ENCODE assay signal across 9 cellular contexts in the genomic region with DNA sequence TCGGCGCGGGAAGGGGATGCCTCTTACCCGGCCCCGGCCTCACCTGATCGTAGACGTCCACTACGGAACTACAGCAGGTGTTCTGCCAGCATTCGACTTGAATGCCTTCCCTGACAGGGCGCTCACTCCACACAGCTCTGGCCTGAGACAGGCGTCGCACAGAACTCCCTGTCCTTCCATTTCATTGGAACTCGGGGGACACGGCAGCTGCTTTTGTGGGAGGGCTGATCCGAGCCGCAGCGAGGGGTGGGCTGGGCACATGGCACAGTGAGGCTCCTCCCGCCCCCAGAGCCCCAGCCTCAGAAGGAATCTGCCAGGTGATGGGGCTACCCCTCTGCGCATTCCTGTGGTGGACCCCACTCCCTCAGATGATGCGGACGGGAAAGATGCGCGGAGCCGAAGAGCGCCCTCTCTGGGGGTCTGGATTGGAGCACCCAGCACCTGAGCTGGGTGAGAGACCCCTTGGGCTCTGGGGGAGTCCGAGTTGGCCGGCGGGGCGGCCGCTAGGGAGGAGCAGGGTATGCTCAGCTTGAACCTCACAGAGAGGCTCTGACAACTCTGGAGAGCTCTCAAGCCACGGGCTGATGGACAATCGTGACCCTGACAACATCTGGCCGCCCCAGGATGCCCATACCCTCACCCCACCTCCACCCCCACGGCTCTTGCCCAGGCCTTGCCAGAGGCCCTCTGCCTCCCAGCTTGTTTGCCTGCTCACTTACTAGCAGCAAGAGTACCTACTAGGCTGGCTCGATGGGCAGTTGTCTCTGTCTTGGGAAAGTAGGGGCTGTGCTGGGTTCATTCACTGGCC. TPM values are rescaled to one million over a fixed set of nuclear protein-coding genes. Genes with fewer than 3 reads are reported as not detected.
DNase-seq lines count a peak whose midpoint lies in the region; ATAC-seq and TF ChIP-seq lines count a peak whose summit lies in the region.
"Had no signal": no experiment of that assay in that cellular context is flagged by ENCODE, and none has a peak within 500 bp of the region (broad histone marks: within the 10 kb centered on the region; RNA-seq: fewer than 3 reads in every experiment).

No MANE protein-coding gene starts in this region.

- H3K9me3 Mint-ChIP-seq in activated T-helper 2 cell treated with anti-CD3 and anti-CD28 coated beads, Interferon-gamma antibody, Interleukin-2, Interleukin-4, amounts not matched to agents 10 μg/mL and 5 μg/mL and 100 μg/mL, durations not matched to agents 14 hours and 24 hours and 36 hours, result no peaks in the 10 kb centered on the region
- no peaks in the 10 kb centered on the region for H3K9me3 Mint-ChIP-seq in stimulated activated memory B cell treated with anti-CD40 and anti-IgM and Interleukin-4, amounts not matched to agents 10 μg/mL and 1 μg/mL and 100 μg/mL, for 72 hours

- no peak overlapping the region for H3K27ac Mint-ChIP-seq in activated T-helper 2 cell treated with anti-CD3 and anti-CD28 coated beads, Interferon-gamma antibody, Interleukin-2, Interleukin-4, amounts not matched to agents 10 μg/mL and 5 μg/mL and 100 μg/mL, durations not matched to agents 14 hours and 24 hours and 36 hours
- H3K27ac Mint-ChIP-seq in stimulated activated memory B cell treated with anti-CD40 and anti-IgM and Interleukin-4, amounts not matched to agents 10 μg/mL and 1 μg/mL and 100 μg/mL, for 72 hours, result no peak overlapping the region

- H3K79me2 ChIP-seq in smooth muscle cell (ENCODE audit: low read depth), result no peaks in the 10 kb centered on the region

- H3K27me3 Mint-ChIP-seq in activated T-helper 2 cell treated with anti-CD3 and anti-CD28 coated beads, Interferon-gamma antibody, Interleukin-2, Interleukin-4, amounts not matched to agents 10 μg/mL and 5 μg/mL and 100 μg/mL, durations not matched to agents 14 hours and 24 hours and 36 hours (ENCODE audit: low read depth), result peaks cover 37% of the 10 kb centered on the region
- H3K27me3 Mint-ChIP-seq in stimulated activated memory B cell treated with anti-CD40 and anti-IgM and Interleukin-4, amounts not matched to agents 10 μg/mL and 1 μg/mL and 100 μg/mL, for 72 hours, result peaks cover 30% of the 10 kb centered on the region

- intact Hi-C loops in activated T-helper 2 cell treated with anti-CD3 and anti-CD28 coated beads, Interferon-gamma antibody, Interleukin-2, Interleukin-4, amounts not matched to agents 10 μg/mL and 5 μg/mL and 100 μg/mL, durations not matched to agents 14 hours and 24 hours and 36 hours (cut with micrococcal nuclease), result no loop called here

- no peaks in the 10 kb centered on the region for H4K20me1 ChIP-seq in smooth muscle cell (ENCODE audit: low read depth)

- WGBS in smooth muscle cell (ENCODE audit: low lambda C conversion rate), result 43% methylated on average over 28 of the region's 35 CpGs

- peak overlapping the region; percentile 66 for H3K4me3 ChIP-seq in HUES6 (ENCODE audit: low read depth, low read length)
- peak overlapping the region; percentile 59 for H3K4me3 ChIP-seq in iPS-15b (ENCODE audit: low read depth, low read length)
- no peak overlapping the region for H3K4me3 ChIP-seq in smooth muscle cell

- H3K9me3 ChIP-seq in HUES6 (ENCODE audit: control insufficient read depth, insufficient read depth, low read depth, low read length) (no peaks in the 10 kb centered on the region), iPS-15b (ENCODE audit: control insufficient read depth, insufficient read depth, low read length) (no peaks in the 10 kb centered on the region), smooth muscle cell (replicated peaks; ENCODE audit: low read depth) (no peaks in the 10 kb centered on the region)

- H3K4me1 ChIP-seq in HUES6 (ENCODE audit: control insufficient read depth, insufficient read depth, low read length) (peaks cover 16% of the 10 kb centered on the region), iPS-15b (ENCODE audit: control insufficient read depth, insufficient read depth, low read length) (peaks cover 5% of the 10 kb centered on the region), smooth muscle cell (ENCODE audit: low read depth) (no peaks in the 10 kb centered on the region)

- H3K27me3 ChIP-seq in HUES6 (ENCODE audit: control insufficient read depth, insufficient read depth, low read length) (peaks cover 63% of the 10 kb centered on the region), iPS-15b (ENCODE audit: control insufficient read depth, insufficient read depth, low read length) (peaks cover 46% of the 10 kb centered on the region), smooth muscle cell (ENCODE audit: low read depth) (peaks cover 81% of the 10 kb centered on the region)

- no peak for DNase-seq in activated T-helper 2 cell treated with anti-CD3 and anti-CD28 coated beads, Interferon-gamma antibody, Interleukin-2, Interleukin-4, amounts not matched to agents 10 μg/mL and 5 μg/mL and 100 μg/mL, durations not matched to agents 14 hours and 24 hours and 36 hours (ENCODE audit: low spot score)
- no peak for DNase-seq in smooth muscle cell (lab: John Stamatoyannopoulos, UW; ENCODE audit: unreplicated experiment)
- no peak for DNase-seq in AG08395 (ENCODE audit: low spot score)
- no peak for DNase-seq in T-helper 9 cell
- DNase-seq in DMS 273 treated with DMSO at 0.1 percent for 48 hours (lab: John Stamatoyannopoulos, UW), result no peak

- H3K36me3 ChIP-seq in HUES6 (ENCODE audit: control insufficient read depth, insufficient read depth, low read length) (no peaks in the 10 kb centered on the region), iPS-15b (ENCODE audit: control insufficient read depth, insufficient read depth, low read length) (no peaks in the 10 kb centered on the region), smooth muscle cell (ENCODE audit: low read depth) (no peaks in the 10 kb centered on the region)

- H2AFZ ChIP-seq in smooth muscle cell (ENCODE audit: low read depth), result no peak overlapping the region

- H3K9ac ChIP-seq in HUES6 (ENCODE audit: low read length) (no peak overlapping the region), iPS-15b (ENCODE audit: low read depth, low read length) (no peak overlapping the region), smooth muscle cell (ENCODE audit: low read depth) (no peak overlapping the region)

- no peak overlapping the region for H3K27ac ChIP-seq in HUES6 (ENCODE audit: low read depth, low read length)
- no peak overlapping the region for H3K27ac ChIP-seq in smooth muscle cell (ENCODE audit: low read depth)

- H3K4me3 Mint-ChIP-seq in activated T-helper 2 cell treated with anti-CD3 and anti-CD28 coated beads, Interferon-gamma antibody, Interleukin-2, Interleukin-4, amounts not matched to agents 10 μg/mL and 5 μg/mL and 100 μg/mL, durations not matched to agents 14 hours and 24 hours and 36 hours (ENCODE audit: low read depth), result peak overlapping the region; percentile 33
- H3K4me3 Mint-ChIP-seq in stimulated activated memory B cell treated with anti-CD40 and anti-IgM and Interleukin-4, amounts not matched to agents 10 μg/mL and 1 μg/mL and 100 μg/mL, for 72 hours, result no peak overlapping the region

- H3K36me3 Mint-ChIP-seq in activated T-helper 2 cell treated with anti-CD3 and anti-CD28 coated beads, Interferon-gamma antibody, Interleukin-2, Interleukin-4, amounts not matched to agents 10 μg/mL and 5 μg/mL and 100 μg/mL, durations not matched to agents 14 hours and 24 hours and 36 hours (ENCODE audit: low read depth), result no peaks in the 10 kb centered on the region
- H3K36me3 Mint-ChIP-seq in stimulated activated memory B cell treated with anti-CD40 and anti-IgM and Interleukin-4, amounts not matched to agents 10 μg/mL and 1 μg/mL and 100 μg/mL, for 72 hours, result no peaks in the 10 kb centered on the region

- no peaks in the 10 kb centered on the region for H3F3A ChIP-seq in smooth muscle cell (ENCODE audit: low read depth)

- no peak for ATAC-seq in stimulated activated memory B cell treated with anti-CD40 and anti-IgM and Interleukin-4, amounts not matched to agents 10 μg/mL and 1 μg/mL and 100 μg/mL, for 72 hours

- no peak for TF ChIP-seq CTCF in smooth muscle cell (IDR thresholded peaks at IDR 0.05; ENCODE audit: borderline replicate concordance, insufficient read depth, poor library complexity, severe bottlenecking)

- peaks cover 26% of the 10 kb centered on the region for H3K4me1 Mint-ChIP-seq in activated T-helper 2 cell treated with anti-CD3 and anti-CD28 coated beads, Interferon-gamma antibody, Interleukin-2, Interleukin-4, amounts not matched to agents 10 μg/mL and 5 μg/mL and 100 μg/mL, durations not matched to agents 14 hours and 24 hours and 36 hours (ENCODE audit: low read depth)
- H3K4me1 Mint-ChIP-seq in stimulated activated memory B cell treated with anti-CD40 and anti-IgM and Interleukin-4, amounts not matched to agents 10 μg/mL and 1 μg/mL and 100 μg/mL, for 72 hours, result peaks cover 38% of the 10 kb centered on the region

- H3K4me2 ChIP-seq in smooth muscle cell, result peak overlapping the region; percentile 87

RNA-seq across cellular contexts. Expression of gene RASGEF1A, which starts 36.6 kb away (rescaled TPM):
- total RNA-seq in activated T-helper 2 cell treated with anti-CD3 and anti-CD28 coated beads, Interferon-gamma antibody, Interleukin-2, Interleukin-4, amounts not matched to agents 10 μg/mL and 5 μg/mL and 100 μg/mL, durations not matched to agents 14 hours and 24 hours and 36 hours, result 1.1 and 1.6 TPM in 2 replicates
- total RNA-seq in smooth muscle cell, result 5.9 and 8.9 TPM in 2 replicates
- 7.7 and 7.9 TPM in 2 replicates for polyA plus RNA-seq in smooth muscle cell
- total RNA-seq: HT1080 had no signal
